In the genomic region with DNA sequence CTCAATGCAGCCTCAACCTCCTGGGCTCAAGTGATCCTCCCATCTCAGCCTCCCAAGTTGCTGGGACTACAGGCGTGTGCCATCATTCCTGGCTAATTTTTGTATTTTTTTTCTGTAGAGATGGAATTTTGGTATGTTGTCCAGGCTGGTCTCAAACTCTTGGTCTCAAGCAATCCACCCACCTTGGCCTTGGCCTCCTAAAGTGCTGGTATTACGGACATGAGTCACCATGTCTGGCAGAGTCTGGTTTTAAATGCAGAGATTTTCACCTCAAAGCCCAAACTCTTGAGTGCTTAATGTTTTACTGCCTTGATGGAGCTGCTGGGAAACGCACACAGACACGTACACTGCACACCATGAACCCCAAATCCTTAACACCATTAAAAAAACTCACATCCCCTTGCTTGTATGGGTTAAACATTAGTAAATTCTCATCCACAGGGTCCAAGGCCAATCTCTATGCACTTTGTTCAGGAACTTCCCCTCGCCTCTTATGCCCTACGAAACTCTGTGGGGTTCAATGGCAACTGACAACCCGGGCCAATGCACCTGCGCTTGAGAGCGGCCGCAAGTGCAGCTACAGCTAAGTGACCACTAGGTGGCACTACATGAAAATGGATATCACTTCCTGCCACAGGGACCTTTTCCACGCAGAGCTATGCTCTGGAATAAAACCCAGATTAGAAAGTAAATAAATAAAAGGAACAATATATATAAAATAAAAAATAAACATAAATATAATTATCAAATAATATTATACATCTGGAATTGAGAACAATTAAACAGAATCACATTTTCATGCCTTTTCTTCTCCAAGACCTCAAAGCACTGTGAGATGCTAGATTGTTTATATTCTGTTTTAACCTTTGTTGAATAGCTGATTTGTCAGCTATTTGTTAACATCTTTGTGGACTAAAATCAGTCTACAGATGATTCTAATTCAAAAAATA, we compare ENCODE assay signal across 8 cellular contexts.
DNase-seq lines count a peak whose midpoint lies in the region; ATAC-seq, FAIRE-seq and TF ChIP-seq lines count a peak whose summit lies in the region.

No MANE protein-coding gene starts in this region.

- no peak overlapping the region for H2AFZ ChIP-seq in HepG2 (ENCODE audit: low read length)

- 34% methylated on average over 11 of the region's 11 CpGs for WGBS in HepG2 (ENCODE audit: low lambda C conversion rate)

- ATAC-seq in GM18861 (IDR thresholded peaks at IDR 0.05; ENCODE audit: unreplicated experiment) = peak; percentile 98
- peak; percentile 91 for ATAC-seq in HG03064 (IDR thresholded peaks at IDR 0.05; ENCODE audit: low read depth, unreplicated experiment)
- ATAC-seq in HepG2 = peak; percentile 83

- peak; percentile 95 for TF ChIP-seq CTCF in AG09319 (IDR thresholded peaks at IDR 0.05; ENCODE audit: low read depth, low read length)
- TF ChIP-seq CTCF in HepG2 (CRISPR knock-in tag; IDR thresholded peaks at IDR 0.05) = peak; percentile 85

- H3K79me2 ChIP-seq in HepG2 (ENCODE audit: insufficient read depth, low read length) = no peaks in the 10 kb centered on the region

- H3K4me2 ChIP-seq in HepG2 (ENCODE audit: low read depth, low read length) = 0 out of 2 replicates have a peak overlapping the region, but pooled peaks have one; percentile 18

- intact Hi-C loops in HepG2 (cut with micrococcal nuclease; ENCODE audit: unreplicated experiment) = loop anchor here (1.0 to 5.0 kb wide), 6 partner anchors 36 to 232 kb away; no protein-coding TSS in a partner anchor

- peaks cover 51% of the 10 kb centered on the region for H3K4me1 ChIP-seq in HepG2 (ENCODE audit: insufficient read depth, low read length)

- CTCF ChIA-PET in HepG2 (lab: Yijun Ruan, JAX; ENCODE audit: low intra/inter-chr PET ratio, low total read pairs) = interaction anchor here (1.1 to 5.2 kb wide), 3 partner anchors 16 to 79 kb away, joined by 4 to 57 read pairs (median 5); no protein-coding TSS in a partner anchor

- peak; percentile 87 for FAIRE-seq in HepG2 (lab: Jason Lieb, UNC)

- H3K27me3 ChIP-seq in HepG2 (ENCODE audit: control insufficient read depth in 1 of 2, insufficient read depth in 2 of 2, low read length in 2 of 2) = no peaks in the 10 kb centered on the region

- H3K9ac ChIP-seq in HepG2 (ENCODE audit: insufficient read depth, low read depth, low read length) = no peak overlapping the region

- POLR2A ChIA-PET in HepG2 (lab: Yijun Ruan, JAX) = interaction anchor here (0.8 to 1.1 kb wide), 2 partner anchors 47 to 49 kb away, joined by 3 to 5 read pairs; no protein-coding TSS in a partner anchor

- H3K4me3 ChIP-seq in HepG2 (replicated peaks in 1 of 3; ENCODE audit: insufficient read depth in 1 of 3, low read depth in 2 of 3, low read length in 3 of 3) = no peak overlapping the region

- H3K9me3 ChIP-seq in HepG2 (ENCODE audit: low read length) = no peaks in the 10 kb centered on the region

- DNase-seq in AG09319 (ENCODE audit: extremely low read depth, low read depth) (peak; percentile 25), NCI-H2171 treated with DMSO at 0.1 percent for 48 hours (lab: John Stamatoyannopoulos, UW) (peak; percentile 13), cerebellum (ENCODE audit: low spot score) (peak; percentile 82), HepG2 (ENCODE audit: low spot score) (peak; percentile 65)
- peak; percentile 62 for DNase-seq in activated CD4-positive, CD25-positive, alpha-beta regulatory T cell treated with anti-CD3 and anti-CD28 coated beads, Interleukin-2, amount 50 U/mL, for 72 hours
- peak; percentile 43 to 50 (median 45) for DNase-seq in stimulated activated CD4-positive, alpha-beta T cell treated with anti-CD3 and anti-CD28 coated beads, TNF-alpha, amount 100 ng/mL, for 4 hours (ENCODE audit: low read depth in 3 of 3)

- no peak for TF ChIP-seq EP300 in HepG2 (IDR thresholded peaks at IDR 0.05; ENCODE audit: low read depth in 2 of 2, low read length in 2 of 2)
- no peak for TF ChIP-seq EP300 in HepG2 (CRISPR knock-in tag; IDR thresholded peaks at IDR 0.05; ENCODE audit: borderline replicate concordance)

- H3K36me3 ChIP-seq in HepG2 (replicated peaks in 1 of 2; ENCODE audit: control insufficient read depth in 1 of 2, insufficient read depth in 2 of 2, low read length in 2 of 2) = peaks cover 12 to 37% of the 10 kb centered on the region in 2 experiments

- peak; percentile 66 for TF ChIP-seq RAD21 in HepG2 (CRISPR knock-in tag; IDR thresholded peaks at IDR 0.05)

- no peak for TF ChIP-seq POLR2A in HepG2 (IDR thresholded peaks at IDR 0.05; ENCODE audit: insufficient read depth in 1 of 2, low read depth in 2 of 2, low read length in 2 of 2)

- no TSS peak for BruUV-seq in HepG2 (replicated peaks; lab: Mats Ljungman, UMichigan)

- no peaks in the 10 kb centered on the region for H4K20me1 ChIP-seq in HepG2 (ENCODE audit: insufficient read depth, low read length)

- H3K27ac ChIP-seq in HepG2 (ENCODE audit: extremely low read length, insufficient read depth, low read length) = peak overlapping the region; percentile 16

- in situ Hi-C loops in HepG2 (cut with HindIII; ENCODE audit: extremely low pct_ligation_motif_present, low pct_unique_long_range_greater_than_20kb) = loop anchor here (5.0 kb wide), 2 partner anchors 76 to 226 kb away; no protein-coding TSS in a partner anchor

TF ChIP-seq in HepG2, 621 proteins besides CTCF, POLR2A, EP300 and RAD21 (continues in another document):
- TF ChIP-seq GATAD2A (CRISPR knock-in tag; IDR thresholded peaks at IDR 0.05) = peak; percentile 70
- TF ChIP-seq ZUFSP (CRISPR knock-in tag; IDR thresholded peaks at IDR 0.05; ENCODE audit: borderline replicate concordance) = no peak
- TF ChIP-seq ZMAT5 (CRISPR knock-in tag; IDR thresholded peaks at IDR 0.05; ENCODE audit: borderline replicate concordance, low read depth) = no peak
- no peak for TF ChIP-seq HCFC1 (IDR thresholded peaks at IDR 0.05; ENCODE audit: low read depth, low read length)
- TF ChIP-seq, protein P1, sequence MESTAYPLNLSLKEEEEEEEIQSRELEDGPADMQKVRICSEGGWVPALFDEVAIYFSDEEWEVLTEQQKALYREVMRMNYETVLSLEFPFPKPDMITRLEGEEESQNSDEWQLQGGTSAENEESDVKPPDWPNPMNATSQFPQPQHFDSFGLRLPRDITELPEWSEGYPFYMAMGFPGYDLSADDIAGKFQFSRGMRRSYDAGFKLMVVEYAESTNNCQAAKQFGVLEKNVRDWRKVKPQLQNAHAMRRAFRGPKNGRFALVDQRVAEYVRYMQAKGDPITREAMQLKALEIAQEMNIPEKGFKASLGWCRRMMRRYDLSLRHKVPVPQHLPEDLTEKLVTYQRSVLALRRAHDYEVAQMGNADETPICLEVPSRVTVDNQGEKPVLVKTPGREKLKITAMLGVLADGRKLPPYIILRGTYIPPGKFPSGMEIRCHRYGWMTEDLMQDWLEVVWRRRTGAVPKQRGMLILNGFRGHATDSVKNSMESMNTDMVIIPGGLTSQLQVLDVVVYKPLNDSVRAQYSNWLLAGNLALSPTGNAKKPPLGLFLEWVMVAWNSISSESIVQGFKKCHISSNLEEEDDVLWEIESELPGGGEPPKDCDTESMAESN (CRISPR knock-in tag; conservative IDR thresholded peaks at IDR 0.05) = 0 out of 2 replicates have a peak, but pooled peaks have one; percentile 29
- TF ChIP-seq, protein P2, sequence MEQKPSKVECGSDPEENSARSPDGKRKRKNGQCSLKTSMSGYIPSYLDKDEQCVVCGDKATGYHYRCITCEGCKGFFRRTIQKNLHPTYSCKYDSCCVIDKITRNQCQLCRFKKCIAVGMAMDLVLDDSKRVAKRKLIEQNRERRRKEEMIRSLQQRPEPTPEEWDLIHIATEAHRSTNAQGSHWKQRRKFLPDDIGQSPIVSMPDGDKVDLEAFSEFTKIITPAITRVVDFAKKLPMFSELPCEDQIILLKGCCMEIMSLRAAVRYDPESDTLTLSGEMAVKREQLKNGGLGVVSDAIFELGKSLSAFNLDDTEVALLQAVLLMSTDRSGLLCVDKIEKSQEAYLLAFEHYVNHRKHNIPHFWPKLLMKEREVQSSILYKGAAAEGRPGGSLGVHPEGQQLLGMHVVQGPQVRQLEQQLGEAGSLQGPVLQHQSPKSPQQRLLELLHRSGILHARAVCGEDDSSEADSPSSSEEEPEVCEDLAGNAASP (CRISPR knock-in tag; IDR thresholded peaks at IDR 0.05; ENCODE audit: borderline replicate concordance) = no peak
- peak; percentile 39; the same call in 1 of the 2 replicates for TF ChIP-seq REPIN1 (CRISPR knock-in tag; IDR thresholded peaks at IDR 0.05; ENCODE audit: borderline replicate concordance, low read depth)
- TF ChIP-seq TERF1 (CRISPR knock-in tag; IDR thresholded peaks at IDR 0.05) = no peak
- TF ChIP-seq ZBTB8A (CRISPR knock-in tag; IDR thresholded peaks at IDR 0.05; ENCODE audit: borderline replicate concordance, low read depth) = no peak

Comparison
In these comparisons a context has a peak if more than half of its experiments do, and no peak if none do; other contexts are left out.
1. DNase-seq: peak in every context shown above with its lines; median percentile 82 in cerebellum; 65 in HepG2; 62 in activated CD4-positive, CD25-positive, alpha-beta regulatory T cell treated with anti-CD3 and anti-CD28 coated beads, Interleukin-2, amount 50 U/mL, for 72 hours; 45 in stimulated activated CD4-positive, alpha-beta T cell treated with anti-CD3 and anti-CD28 coated beads, TNF-alpha, amount 100 ng/mL, for 4 hours; 25 in AG09319; 13 in NCI-H2171 treated with DMSO at 0.1 percent for 48 hours.